In the genomic region with DNA sequence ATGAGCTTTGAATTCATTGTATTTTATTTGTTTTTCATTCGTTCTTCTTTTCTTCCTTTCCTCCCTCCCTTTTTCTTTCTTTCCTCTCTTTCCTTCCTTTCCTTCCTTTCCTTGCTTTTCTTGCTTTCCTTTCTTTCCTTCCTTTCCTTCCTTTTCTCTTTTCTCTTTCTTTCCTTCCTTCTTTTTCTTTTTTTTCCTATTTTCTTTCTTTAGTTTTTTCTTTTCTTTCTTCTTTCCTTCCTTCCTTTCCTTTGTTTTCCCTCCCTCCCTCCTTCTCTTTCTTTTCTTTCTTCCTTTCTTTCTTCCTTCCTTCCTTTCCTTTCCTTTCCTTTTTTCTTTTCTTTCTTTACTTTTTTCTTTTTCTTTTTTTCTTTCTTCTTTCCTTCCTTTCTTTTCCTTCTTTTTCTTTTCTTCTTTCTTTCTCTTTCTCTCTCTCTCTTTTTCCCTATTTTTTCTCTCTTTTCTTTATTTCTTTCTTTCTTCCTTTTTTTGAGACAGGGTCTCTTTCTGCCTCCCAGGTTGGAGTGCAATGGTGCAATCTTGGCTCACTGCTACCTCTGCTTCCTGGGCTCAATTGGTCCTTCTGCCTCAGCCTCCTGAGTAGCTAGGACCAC, we compare ENCODE assay signal across 17 cellular contexts.
A peak's percentile ranks its signal among the peaks of the same experiment; 100 is the strongest.
DNase-seq lines count a peak whose midpoint lies in the region; ATAC-seq, FAIRE-seq and TF ChIP-seq lines count a peak whose summit lies in the region.
"Had no signal": no experiment of that assay in that cellular context is flagged by ENCODE, and none has a peak within 500 bp of the region (broad histone marks: within the 10 kb centered on the region; RNA-seq: fewer than 3 reads in every experiment).

No MANE protein-coding gene starts in this region.

- no peak overlapping the region for H3K9ac ChIP-seq in K562 (ENCODE audit: insufficient read depth in 1 of 2, low read depth in 2 of 2, low read length in 2 of 2)

- TF ChIP-seq CTCF in natural killer cell (IDR thresholded peaks at IDR 0.05) (peak; percentile 32), HEK293 (tag by site-specific recombination; IDR thresholded peaks at IDR 0.05) (no peak), K562 (IDR thresholded peaks at IDR 0.05 in 2 of 3, conservative IDR thresholded peaks at IDR 0.05 in 1 of 3; ENCODE audit: insufficient read depth in 2 of 3, low read depth in 1 of 3, low read length in 3 of 3) (no peak)

- H3K27ac ChIP-seq in HEK293 (ENCODE audit: extremely low read depth, low read depth, low read length) (no peak overlapping the region), K562 (ENCODE audit: extremely low read depth, low read depth, low read length) (no peak overlapping the region)
- H3K27ac ChIP-seq: HL-60 had no signal

- POLR2A ChIA-PET in HEK293 (lab: Yijun Ruan, JAX) = no interaction called here
- POLR2A ChIA-PET in K562 (lab: Yijun Ruan, JAX) = interaction anchor here (0.7 kb wide), 1 partner anchor 18 kb away, joined by 3 read pairs; no protein-coding TSS in a partner anchor

- CTCF ChIA-PET in HEK293 (lab: Yijun Ruan, JAX) = no interaction called here
- CTCF ChIA-PET in K562 (lab: Yijun Ruan, JAX; ENCODE audit: low intra/inter-chr PET ratio) = no interaction called here

- H3K4me2 ChIP-seq in K562 (ENCODE audit: insufficient read depth, low read length) = no peak overlapping the region

- no peaks in the 10 kb centered on the region for H3K27me3 ChIP-seq in K562 (ENCODE audit: control insufficient read depth in 2 of 2, insufficient read depth in 2 of 2, low read length in 2 of 2)
- H3K27me3 ChIP-seq: BE2C had no signal

- no peaks in the 10 kb centered on the region for H3K79me2 ChIP-seq in K562 (ENCODE audit: control insufficient read depth, insufficient read depth, low read length)

- no peak overlapping the region for H3K4me3 Mint-ChIP-seq in natural killer cell
- H3K4me3 Mint-ChIP-seq in natural killer cell treated with Interleukin-12 subunit alpha and Interleukin-12 subunit beta and Interleukin-15 and Interleukin-18, amount 100 ng/mL, for 72 hours = no peak overlapping the region
- no peak overlapping the region for H3K4me3 Mint-ChIP-seq in immature natural killer cell
- H3K4me3 Mint-ChIP-seq: CD4-positive, alpha-beta memory T cell; H9 had no signal

- TF ChIP-seq RAD21 in K562 (CRISPR knock-in tag; conservative IDR thresholded peaks at IDR 0.05 in 1 of 2, IDR thresholded peaks at IDR 0.05 in 1 of 2) = no peak

- no peak for TF ChIP-seq POLR2A in K562 (conservative IDR thresholded peaks at IDR 0.05)

- H3K4me3 ChIP-seq in HEK293 (ENCODE audit: low read depth, low read length) (no peak overlapping the region), K562 (no peak overlapping the region)

- H3K9me1 ChIP-seq in K562 (ENCODE audit: control insufficient read depth, insufficient read depth, low read length) = no peaks in the 10 kb centered on the region

- H3K36me3 Mint-ChIP-seq in natural killer cell = no peaks in the 10 kb centered on the region
- peaks cover 5% of the 10 kb centered on the region for H3K36me3 Mint-ChIP-seq in natural killer cell treated with Interleukin-12 subunit alpha and Interleukin-12 subunit beta and Interleukin-15 and Interleukin-18, amount 100 ng/mL, for 72 hours
- H3K36me3 Mint-ChIP-seq in immature natural killer cell = no peaks in the 10 kb centered on the region
- H3K36me3 Mint-ChIP-seq: CD4-positive, alpha-beta memory T cell had no signal

- H3K9me3 Mint-ChIP-seq in natural killer cell (peaks cover 0 to 11% of the 10 kb centered on the region in 2 donors), immature natural killer cell (peaks cover 0 to 16% (median 0%) of the 10 kb centered on the region in 6 donors)
- H3K9me3 Mint-ChIP-seq in natural killer cell treated with Interleukin-12 subunit alpha and Interleukin-12 subunit beta and Interleukin-15 and Interleukin-18, amount 100 ng/mL, for 72 hours = peaks cover 5% of the 10 kb centered on the region
- H3K9me3 Mint-ChIP-seq: H9 had no signal

- in situ Hi-C loops in K562 (cut with MboI) = no loop called here

- no peaks in the 10 kb centered on the region for H3K4me1 ChIP-seq in HEK293 (ENCODE audit: control insufficient read depth, insufficient read depth, low read length)
- no peaks in the 10 kb centered on the region for H3K4me1 ChIP-seq in K562 (replicated peaks in 1 of 2; ENCODE audit: control insufficient read depth in 2 of 2, insufficient read depth in 2 of 2, low read length in 2 of 2)
- H3K4me1 ChIP-seq: BE2C had no signal

- H3K4me1 Mint-ChIP-seq in natural killer cell (peaks cover 0 to 18% of the 10 kb centered on the region in 2 donors), immature natural killer cell (peaks cover 6 to 30% of the 10 kb centered on the region in 2 donors)
- H3K4me1 Mint-ChIP-seq in natural killer cell treated with Interleukin-12 subunit alpha and Interleukin-12 subunit beta and Interleukin-15 and Interleukin-18, amount 100 ng/mL, for 72 hours (ENCODE audit: low read depth in 2 of 2) = peaks cover 0 to 18% of the 10 kb centered on the region in 2 donors
- H3K4me1 Mint-ChIP-seq: CD4-positive, alpha-beta memory T cell; H9 had no signal

- 0% methylated on average over 1 of the region's 1 CpG for WGBS in K562 (ENCODE audit: insufficient coverage, low coverage, missing lambda C conversion rate)

- ATAC-seq in natural killer cell (no peak), K562 (no peak), HG03175 (IDR thresholded peaks at IDR 0.05; ENCODE audit: unreplicated experiment) (no peak), GM19452 (IDR thresholded peaks at IDR 0.05; ENCODE audit: unreplicated experiment) (no peak)
- no peak for ATAC-seq in natural killer cell treated with Interleukin-12 subunit alpha and Interleukin-12 subunit beta and Interleukin-15 and Interleukin-18, amount 100 ng/mL, for 72 hours

- H3K9me3 ChIP-seq in HEK293 (ENCODE audit: control insufficient read depth, insufficient read depth, low read depth, low read length) (no peaks in the 10 kb centered on the region), K562 (replicated peaks; ENCODE audit: control insufficient read depth, insufficient read depth, low read depth, low read length) (no peaks in the 10 kb centered on the region)
- H3K9me3 ChIP-seq: BE2C had no signal

- no peak for FAIRE-seq in K562 (lab: Jason Lieb, UNC)
- FAIRE-seq: H1 had no signal

- DNase-seq in natural killer cell (no peak), K562 (ENCODE audit: extremely low read depth in 1 of 4, low spot score in 3 of 4) (no peak), immature natural killer cell (no peak)
- no peak for DNase-seq in natural killer cell treated with Interleukin-12 subunit alpha and Interleukin-12 subunit beta and Interleukin-15 and Interleukin-18, amount 100 ng/mL, for 72 hours (ENCODE audit: low spot score)
- DNase-seq: BE2C; C1 segment of cervical spinal cord; Calu3; CD4-positive, alpha-beta memory T cell; DMS79 treated with DMSO at 0.1 percent for 48 hours; GF-D8; H9; KBM-7 had no signal

- H3K27ac Mint-ChIP-seq in natural killer cell = no peak overlapping the region
- H3K27ac Mint-ChIP-seq in natural killer cell treated with Interleukin-12 subunit alpha and Interleukin-12 subunit beta and Interleukin-15 and Interleukin-18, amount 100 ng/mL, for 72 hours = peak overlapping the region in 1 of 2 donors; percentile 47
- H3K27ac Mint-ChIP-seq in immature natural killer cell = no peak overlapping the region
- H3K27ac Mint-ChIP-seq: CD4-positive, alpha-beta memory T cell; H9 had no signal

- no peak for TF ChIP-seq EP300 in K562 (IDR thresholded peaks at IDR 0.05; ENCODE audit: low read length)

- no peak overlapping the region for H2AFZ ChIP-seq in K562 (ENCODE audit: low read depth, low read length)

- intact Hi-C loops in natural killer cell (cut with micrococcal nuclease) = no loop called here
- intact Hi-C loops in K562 (cut with micrococcal nuclease) = no loop called here

- H4K20me1 ChIP-seq in K562 (replicated peaks; ENCODE audit: control insufficient read depth, insufficient read depth, low read length) = no peaks in the 10 kb centered on the region

- no TSS peak for BruUV-seq in K562 (replicated peaks; lab: Mats Ljungman, UMichigan)

- H3K36me3 ChIP-seq in HEK293 (ENCODE audit: control insufficient read depth in 2 of 2, insufficient read depth in 1 of 2, low read length in 2 of 2) (no peaks in the 10 kb centered on the region), K562 (ENCODE audit: control insufficient read depth, insufficient read depth, low read length) (no peaks in the 10 kb centered on the region)
- H3K36me3 ChIP-seq: BE2C had no signal

- H3K27me3 Mint-ChIP-seq in natural killer cell (ENCODE audit: low read depth in 2 of 2) = no peaks in the 10 kb centered on the region
- no peaks in the 10 kb centered on the region for H3K27me3 Mint-ChIP-seq in natural killer cell treated with Interleukin-12 subunit alpha and Interleukin-12 subunit beta and Interleukin-15 and Interleukin-18, amount 100 ng/mL, for 72 hours
- peaks cover 0 to 1% (median 0%) of the 10 kb centered on the region in 3 donors for H3K27me3 Mint-ChIP-seq in immature natural killer cell (ENCODE audit: low read depth in 3 of 3)
- H3K27me3 Mint-ChIP-seq: CD4-positive, alpha-beta memory T cell had no signal

TF ChIP-seq in HEK293, 187 proteins besides CTCF, POLR2A, EP300 and RAD21:
- TF ChIP-seq PRDM1 (tag by site-specific recombination; IDR thresholded peaks at IDR 0.05) (peak; percentile 94), KLF16 (tag by site-specific recombination; IDR thresholded peaks at IDR 0.05) (no peak), ZNF366 (tag by site-specific recombination; conservative IDR thresholded peaks at IDR 0.05) (peak; percentile 88)
TF ChIP-seq in HEK293: peak in this region for 2.

TF ChIP-seq in K562, 482 proteins besides CTCF, POLR2A, EP300 and RAD21:
- TF ChIP-seq, protein P1, sequence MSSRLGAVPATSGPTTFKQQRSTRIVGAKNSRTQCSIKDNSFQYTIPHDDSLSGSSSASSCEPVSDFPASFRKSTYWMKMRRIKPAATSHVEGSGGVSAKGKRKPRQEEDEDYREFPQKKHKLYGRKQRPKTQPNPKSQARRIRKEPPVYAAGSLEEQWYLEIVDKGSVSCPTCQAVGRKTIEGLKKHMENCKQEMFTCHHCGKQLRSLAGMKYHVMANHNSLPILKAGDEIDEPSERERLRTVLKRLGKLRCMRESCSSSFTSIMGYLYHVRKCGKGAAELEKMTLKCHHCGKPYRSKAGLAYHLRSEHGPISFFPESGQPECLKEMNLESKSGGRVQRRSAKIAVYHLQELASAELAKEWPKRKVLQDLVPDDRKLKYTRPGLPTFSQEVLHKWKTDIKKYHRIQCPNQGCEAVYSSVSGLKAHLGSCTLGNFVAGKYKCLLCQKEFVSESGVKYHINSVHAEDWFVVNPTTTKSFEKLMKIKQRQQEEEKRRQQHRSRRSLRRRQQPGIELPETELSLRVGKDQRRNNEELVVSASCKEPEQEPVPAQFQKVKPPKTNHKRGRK (tag; IDR thresholded peaks at IDR 0.05) = peak; percentile 99
- TF ChIP-seq ZNF175 (CRISPR knock-in tag; IDR thresholded peaks at IDR 0.05; ENCODE audit: low read depth) = no peak
